Comparison of ENCODE assay signal across 8 cellular contexts in genomic region chr4:56465599-56466295, GRCh38. TPM values are rescaled to one million over a fixed set of nuclear protein-coding genes. Genes with fewer than 3 reads are reported as not detected.
A peak's percentile ranks its signal among the peaks of the same experiment; 100 is the strongest.
DNase-seq lines count a peak whose midpoint lies in the region; ATAC-seq and TF ChIP-seq lines count a peak whose summit lies in the region.

No MANE protein-coding gene starts in this region.

- H3K9me3 ChIP-seq in sigmoid colon: no peaks in the 10 kb centered on the region
- H3K9me3 ChIP-seq in testis: no peaks in the 10 kb centered on the region

- TF ChIP-seq POLR2A in sigmoid colon (IDR thresholded peaks at IDR 0.05) (no peak), testis (IDR thresholded peaks at IDR 0.05) (no peak)

- H3K4me1 ChIP-seq in sigmoid colon (peaks cover 0 to 53% (median 34%) of the 10 kb centered on the region in 4 donors), testis (peaks cover 20% of the 10 kb centered on the region)

- intact Hi-C loops in sigmoid colon (cut with DNase I): loop anchor here (1.0 to 5.0 kb wide), 2 partner anchors 42 to 79 kb away; partner anchors contain the start of gene ARL9
- intact Hi-C loops in testis (cut with DNase I; ENCODE audit: low total_unique reads): no loop called here

- 74 to 88% methylated on average over 10 of the region's 10 CpGs for WGBS in sigmoid colon, 2 donors
- 49 to 56% methylated on average over 10 of the region's 10 CpGs for WGBS in testis, 2 donors

- no peak for TF ChIP-seq CTCF in sigmoid colon (IDR thresholded peaks at IDR 0.05)
- no peak for TF ChIP-seq CTCF in testis (IDR thresholded peaks at IDR 0.05)

- H3K27me3 ChIP-seq in H7 (ENCODE audit: control insufficient read depth, insufficient read depth, low read length) (no peaks in the 10 kb centered on the region), sigmoid colon (no peaks in the 10 kb centered on the region), testis (no peaks in the 10 kb centered on the region)

- H3K36me3 ChIP-seq in H7 (replicated peaks; ENCODE audit: control insufficient read depth, insufficient read depth, low read length) (no peaks in the 10 kb centered on the region; the same call in 1 of the 2 replicates), sigmoid colon (peaks cover 0 to 31% (median 5%) of the 10 kb centered on the region in 4 donors), testis (ENCODE audit: low read depth, missing control alignments) (no peaks in the 10 kb centered on the region)

- H3K27ac ChIP-seq in epithelial cell of prostate: peak overlapping the region; percentile 99
- peak overlapping the region in 1 of 4 donors; percentile 95 for H3K27ac ChIP-seq in sigmoid colon
- H3K27ac ChIP-seq in testis: no peak overlapping the region

- TF ChIP-seq EP300 in sigmoid colon (IDR thresholded peaks at IDR 0.05): no peak

- no peak for DNase-seq in H7
- peak; percentile 45 for DNase-seq in RPMI7951 (ENCODE audit: low read depth)
- no peak for DNase-seq in epithelial cell of prostate (ENCODE audit: low read depth, low spot score)
- DNase-seq in sigmoid colon: no peak
- DNase-seq in Ammon's horn (ENCODE audit: low spot score): no peak
- no peak for DNase-seq in stimulated activated CD8-positive, alpha-beta memory T cell treated with anti-CD3 and anti-CD28 coated beads, Interleukin-4, amount 100 ng/mL, for 48 hours
- no peak for DNase-seq in testis

- ATAC-seq in HG03378 (IDR thresholded peaks at IDR 0.05; ENCODE audit: unreplicated experiment): no peak

- H3K4me3 ChIP-seq in H7 (ENCODE audit: insufficient read depth, low read depth, low read length): peak overlapping the region; percentile 11; the same call in 1 of the 2 replicates
- H3K4me3 ChIP-seq in sigmoid colon: peak overlapping the region in 3 of 4 donors; percentile 95 to 100 (median 97)
- peak overlapping the region in 1 of 2 donors; percentile 100 for H3K4me3 ChIP-seq in testis

RNA-seq across cellular contexts. Expression of gene SRP72, which starts 1.7 kb away (rescaled TPM):
- 56.8 and 84.6 TPM in 2 replicates for total RNA-seq in H7 (2014; rRNA removed; shearing (Covaris generic))
- 61.7 and 104 TPM in 2 replicates for total RNA-seq in RPMI7951 (2014; rRNA removed; shearing (Covaris generic))
- 10 to 100 TPM; 45.9 to 55.9 (median 48.4) TPM for total RNA-seq in sigmoid colon
- polyA plus RNA-seq in sigmoid colon: 10 to 100 TPM; 29.4 to 33.4 (median 30.6) TPM
- total RNA-seq in testis: 10 to 100 TPM; 67.9 to 76.5 TPM
- 57.2 TPM for polyA plus RNA-seq in testis (ENCODE audit: insufficient read depth, low read depth, low replicate concordance)

RNA-seq across cellular contexts. Expression of gene PAICS, which starts 29.7 kb away (rescaled TPM):
- 192 and 207 TPM in 2 replicates for total RNA-seq in H7 (2014; rRNA removed; shearing (Covaris generic))
- 93.5 and 112 TPM in 2 replicates for total RNA-seq in RPMI7951 (2014; rRNA removed; shearing (Covaris generic))
- total RNA-seq in sigmoid colon (10 to 100 TPM; 15.0 to 34.6 (median 17.1) TPM), testis (10 to 100 TPM; 65.8 to 69.0 TPM)
- polyA plus RNA-seq in sigmoid colon (10 to 100 TPM; 18.0 to 63.9 (median 24.0) TPM), testis (ENCODE audit: insufficient read depth, low read depth, low replicate concordance) (62.2 TPM)

RNA-seq across cellular contexts. Expression of gene PPAT, which starts 30.3 kb away (rescaled TPM):
- 68.5 and 92.7 TPM in 2 replicates for total RNA-seq in H7 (2014; rRNA removed; shearing (Covaris generic))
- total RNA-seq in RPMI7951 (2014; rRNA removed; shearing (Covaris generic)): 24.3 and 26.2 TPM in 2 replicates
- total RNA-seq in sigmoid colon: 1 to 10 TPM; 4.2 to 6.3 (median 5.1) TPM
- polyA plus RNA-seq in sigmoid colon: 1 to 10 TPM in 2 of 3 donors, under 1 TPM in 1; 0.60 to 5.7 (median 1.6) TPM
- 10 to 100 TPM; 20.1 to 22.5 TPM for total RNA-seq in testis
- polyA plus RNA-seq in testis (ENCODE audit: insufficient read depth, low read depth, low replicate concordance): 14.9 TPM

RNA-seq across cellular contexts. Expression of gene ARL9, which starts 39.8 kb away (rescaled TPM):
- not detected in 2 replicates for total RNA-seq in H7 (2014; rRNA removed; shearing (Covaris generic))
- 0.48 and 1.5 TPM in 2 replicates for total RNA-seq in RPMI7951 (2014; rRNA removed; shearing (Covaris generic))
- total RNA-seq in sigmoid colon (1 to 10 TPM in 1 of 4 donors, under 1 TPM in 2, not detected in 1; 0.54 to 1.1 (median 0.66) TPM), testis (1 to 10 TPM; 1.3 to 4.7 TPM)
- polyA plus RNA-seq in sigmoid colon (under 1 TPM in 1 of 3 donors, not detected in 2; 0.47 TPM), testis (ENCODE audit: insufficient read depth, low read depth, low replicate concordance) (5.9 TPM)
